ENCODE assay signal across 8 cellular contexts in genomic region chr1:203328714-203329122, GRCh38. TPM values are rescaled to one million over a fixed set of nuclear protein-coding genes. Genes with fewer than 3 reads are reported as not detected.
A peak's percentile ranks its signal among the peaks of the same experiment; 100 is the strongest.
DNase-seq lines count a peak whose midpoint lies in the region; ATAC-seq and TF ChIP-seq lines count a peak whose summit lies in the region.

No MANE protein-coding gene starts in this region.

- H3K27ac ChIP-seq in body of pancreas, result peak overlapping the region; percentile 44 to 98 (median 96)
- peak overlapping the region; percentile 9 for H3K27ac ChIP-seq in psoas muscle

- H3K4me1 ChIP-seq in body of pancreas (peaks cover 56% of the 10 kb centered on the region), psoas muscle (peaks cover 24% of the 10 kb centered on the region)

- peak; percentile 67 for DNase-seq in ELF-1 (ENCODE audit: low read depth, low spot score)
- peak; percentile 79 for DNase-seq in NCI-H2029 (lab: John Stamatoyannopoulos, UW)
- DNase-seq in body of pancreas, result peak; percentile 81 to 90 (median 88)
- no peak for DNase-seq in psoas muscle
- DNase-seq in midbrain (lab: John Stamatoyannopoulos, UW), result no peak
- no peak for DNase-seq in foreskin fibroblast

- WGBS in body of pancreas, 2 donors, result 15 to 38% methylated on average over 7 of the region's 7 CpGs
- 68 to 75% (median 70%) methylated on average over 7 of the region's 7 CpGs for WGBS in psoas muscle, 3 donors

- H3K9me3 ChIP-seq in body of pancreas (no peaks in the 10 kb centered on the region), psoas muscle (no peaks in the 10 kb centered on the region)

- intact Hi-C loops in body of pancreas (cut with DNase I) (no loop called here), psoas muscle (cut with DNase I) (no loop called here)

- H3K4me3 ChIP-seq in body of pancreas (no peak overlapping the region), psoas muscle (no peak overlapping the region), foreskin fibroblast (ENCODE audit: low read depth in 1 of 2, low read length in 2 of 2) (no peak overlapping the region)

- TF ChIP-seq CTCF in body of pancreas (IDR thresholded peaks at IDR 0.05) (peak in 4 of 7 experiments; percentile 43 to 47 (median 45)), psoas muscle (IDR thresholded peaks at IDR 0.05) (no peak), foreskin fibroblast (IDR thresholded peaks at IDR 0.05; ENCODE audit: low read depth, low read length) (no peak)

- TF ChIP-seq POLR2A in body of pancreas (IDR thresholded peaks at IDR 0.05), result no peak

- no peaks in the 10 kb centered on the region for H3K36me3 ChIP-seq in body of pancreas (replicated peaks in 1 of 2; ENCODE audit: insufficient read depth in 1 of 2, low read depth in 2 of 2)
- no peaks in the 10 kb centered on the region for H3K36me3 ChIP-seq in psoas muscle (ENCODE audit: insufficient read depth in 1 of 2, low read depth in 1 of 2)

- H3K27me3 ChIP-seq in body of pancreas (no peaks in the 10 kb centered on the region), psoas muscle (ENCODE audit: insufficient read depth in 3 of 3, low read length in 2 of 3) (no peaks in the 10 kb centered on the region)

- ATAC-seq in body of pancreas, result peak; percentile 11
- ATAC-seq in psoas muscle, result no peak
- no peak for ATAC-seq in GM21576 (IDR thresholded peaks at IDR 0.05; ENCODE audit: unreplicated experiment)
- no peak for ATAC-seq in HG02840 (IDR thresholded peaks at IDR 0.05; ENCODE audit: low FRiP score, unreplicated experiment)

RNA-seq across cellular contexts. Expression of gene FMOD, which starts 22.2 kb away (rescaled TPM):
- total RNA-seq in body of pancreas (10 to 100 TPM; 14.2 to 18.7 TPM), psoas muscle (1 to 10 TPM; 3.6 to 9.6 (median 5.8) TPM)
- polyA plus RNA-seq in psoas muscle, result 1 to 10 TPM; 3.0 to 4.6 (median 3.8) TPM

RNA-seq across cellular contexts. Expression of gene BTG2, which starts 23.4 kb away (rescaled TPM):
- total RNA-seq in body of pancreas (100 to 1,000 TPM; 122 to 160 TPM), psoas muscle (100 to 1,000 TPM in 3 of 4 donors, 10 to 100 TPM in 1; 83.0 to 360 (median 224) TPM)
- 100 to 1,000 TPM in 1 of 3 donors, 10 to 100 TPM in 2; 17.6 to 119 (median 60.4) TPM for polyA plus RNA-seq in psoas muscle

Comparison
In these comparisons a context has a peak if more than half of its experiments do, and no peak if none do; other contexts are left out.
1. DNase-seq: peak in ELF-1 (single experiment), NCI-H2029 (single experiment) and body of pancreas (4 of 4); none in psoas muscle (0 of 2), midbrain (single experiment) and foreskin fibroblast (0 of 2).
2. CTCF ChIP-seq: peak in body of pancreas (4 of 7); none in psoas muscle (single experiment) and foreskin fibroblast (single experiment).